Comparison of ENCODE assay signal across 20 cellular contexts in genomic region chr1:7409278-7409677, GRCh38.
DNase-seq lines count a peak whose midpoint lies in the region; ATAC-seq, FAIRE-seq and TF ChIP-seq lines count a peak whose summit lies in the region.
"Had no signal": no experiment of that assay in that cellular context is flagged by ENCODE, and none has a peak within 500 bp of the region (broad histone marks: within the 10 kb centered on the region; RNA-seq: fewer than 3 reads in every experiment).

No MANE protein-coding gene starts in this region.

- H3K27me3 ChIP-seq in colonic mucosa (no peaks in the 10 kb centered on the region), neuronal stem cell (ENCODE audit: control insufficient read depth in 3 of 3, insufficient read depth in 3 of 3, low read depth in 1 of 3, low read length in 3 of 3) (no peaks in the 10 kb centered on the region), vagina (no peaks in the 10 kb centered on the region), HepG2 (ENCODE audit: control insufficient read depth in 1 of 2, insufficient read depth in 2 of 2, low read length in 2 of 2) (peaks cover 0 to 2% of the 10 kb centered on the region in 2 experiments; a peak in 1 of 5 replicates)
- H3K27me3 ChIP-seq: gastroesophageal sphincter, right lobe of liver had no signal

- ATAC-seq in HG03135 (IDR thresholded peaks at IDR 0.05; ENCODE audit: unreplicated experiment): no peak
- ATAC-seq in HepG2: no peak
- ATAC-seq: gastroesophageal sphincter had no signal

- no peak for TF ChIP-seq POLR2A in vagina (IDR thresholded peaks at IDR 0.05)
- no peak for TF ChIP-seq POLR2A in HepG2 (IDR thresholded peaks at IDR 0.05; ENCODE audit: insufficient read depth in 1 of 2, low read depth in 2 of 2, low read length in 2 of 2)

- H3K4me2 ChIP-seq in neuronal stem cell (ENCODE audit: insufficient read depth, low read length, poor library complexity, severe bottlenecking): no peak overlapping the region
- no peak overlapping the region for H3K4me2 ChIP-seq in HepG2 (ENCODE audit: low read depth, low read length)

- no peaks in the 10 kb centered on the region for H4K20me1 ChIP-seq in HepG2 (ENCODE audit: insufficient read depth, low read length)

- H3K9me3 ChIP-seq in colonic mucosa: no peaks in the 10 kb centered on the region
- H3K9me3 ChIP-seq in neuronal stem cell (replicated peaks in 1 of 2; ENCODE audit: control insufficient read depth in 2 of 2, insufficient read depth in 1 of 2, low read depth in 1 of 2, low read length in 2 of 2): peaks cover 0 to 1% of the 10 kb centered on the region in 2 donors
- H3K9me3 ChIP-seq in vagina: no peaks in the 10 kb centered on the region
- H3K9me3 ChIP-seq in HepG2 (ENCODE audit: low read length): no peaks in the 10 kb centered on the region
- H3K9me3 ChIP-seq: gastroesophageal sphincter, left ventricle myocardium inferior, right lobe of liver had no signal

- BruUV-seq in HepG2 (replicated peaks; lab: Mats Ljungman, UMichigan): no TSS peak

- no peak overlapping the region for H4K8ac ChIP-seq in neuronal stem cell (ENCODE audit: low read depth, low read length)

- H3K14ac ChIP-seq in neuronal stem cell (ENCODE audit: low read length): no peak overlapping the region

- no peaks in the 10 kb centered on the region for H3K9me3 Mint-ChIP-seq in activated T-cell treated with anti-CD3 and anti-CD28 coated beads, Interleukin-2, amount 50 U/mL, for 24 hours
- H3K9me3 Mint-ChIP-seq: IgD-negative memory B cell had no signal

- no peak overlapping the region for H3K23ac ChIP-seq in neuronal stem cell (ENCODE audit: low read depth, low read length, poor library complexity)

- H3K27ac Mint-ChIP-seq in activated T-cell treated with anti-CD3 and anti-CD28 coated beads, Interleukin-2, amount 50 U/mL, for 24 hours: no peak overlapping the region

- H2BK15ac ChIP-seq in neuronal stem cell (ENCODE audit: low read length): no peak overlapping the region

- no CpG with 5 or more reads among the region's 8 CpGs for WGBS in neuronal stem cell (ENCODE audit: extremely low coverage in 2 of 2, insufficient read length in 2 of 2, insufficient replicate concordance in 1 of 2), 2 donors
- 10% methylated on average over 2 of the region's 8 CpGs for WGBS in HepG2 (ENCODE audit: low lambda C conversion rate)

- H3K4me3 Mint-ChIP-seq in activated T-cell treated with anti-CD3 and anti-CD28 coated beads, Interleukin-2, amount 50 U/mL, for 24 hours: no peak overlapping the region
- H3K4me3 Mint-ChIP-seq: IgD-negative memory B cell had no signal

- no peak for TF ChIP-seq RAD21 in HepG2 (CRISPR knock-in tag; IDR thresholded peaks at IDR 0.05)

- no peak for TF ChIP-seq EP300 in HepG2 (IDR thresholded peaks at IDR 0.05; ENCODE audit: low read depth in 2 of 2, low read length in 2 of 2)
- no peak for TF ChIP-seq EP300 in HepG2 (CRISPR knock-in tag; IDR thresholded peaks at IDR 0.05; ENCODE audit: borderline replicate concordance)

- H3K4me1 Mint-ChIP-seq in activated T-cell treated with anti-CD3 and anti-CD28 coated beads, Interleukin-2, amount 50 U/mL, for 24 hours (ENCODE audit: low read depth): no peaks in the 10 kb centered on the region
- H3K4me1 Mint-ChIP-seq: IgD-negative memory B cell had no signal

- CTCF ChIA-PET in HepG2 (lab: Yijun Ruan, JAX; ENCODE audit: low intra/inter-chr PET ratio, low total read pairs): no interaction called here

- H2AK5ac ChIP-seq in neuronal stem cell (ENCODE audit: low read depth, low read length): peak overlapping the region; percentile 78

- peak overlapping the region; percentile 45 for H3K18ac ChIP-seq in neuronal stem cell (ENCODE audit: low read length)

- no peak for FAIRE-seq in HepG2 (lab: Jason Lieb, UNC)
- FAIRE-seq: bronchial epithelial cell had no signal

- no peak overlapping the region for H3K4me3 ChIP-seq in colonic mucosa
- no peak overlapping the region for H3K4me3 ChIP-seq in neuronal stem cell (ENCODE audit: low read length in 2 of 2)
- no peak overlapping the region for H3K4me3 ChIP-seq in vagina
- H3K4me3 ChIP-seq in HepG2 (replicated peaks in 1 of 3; ENCODE audit: insufficient read depth in 1 of 3, low read depth in 2 of 3, low read length in 3 of 3): no peak overlapping the region
- H3K4me3 ChIP-seq: gastroesophageal sphincter, left ventricle myocardium inferior, right lobe of liver had no signal

- no peaks in the 10 kb centered on the region for H3K36me3 Mint-ChIP-seq in activated T-cell treated with anti-CD3 and anti-CD28 coated beads, Interleukin-2, amount 50 U/mL, for 24 hours (ENCODE audit: low read depth)
- H3K36me3 Mint-ChIP-seq: IgD-negative memory B cell had no signal

- H3K27ac ChIP-seq in colonic mucosa: no peak overlapping the region
- no peak overlapping the region for H3K27ac ChIP-seq in neuronal stem cell (replicated peaks; ENCODE audit: low read length)
- H3K27ac ChIP-seq in vagina: no peak overlapping the region
- no peak overlapping the region for H3K27ac ChIP-seq in HepG2 (ENCODE audit: extremely low read length, insufficient read depth, low read length)
- H3K27ac ChIP-seq: C4-2B, gastroesophageal sphincter, HL-60, left ventricle myocardium inferior, right lobe of liver had no signal

- no peak overlapping the region for H3K4ac ChIP-seq in neuronal stem cell (ENCODE audit: low read length)

- no peak overlapping the region for H4K91ac ChIP-seq in neuronal stem cell (ENCODE audit: low read depth, low read length, poor library complexity)

- H2BK12ac ChIP-seq in neuronal stem cell (ENCODE audit: low read length): no peak overlapping the region

- DNase-seq in activated T-cell treated with anti-CD3 and anti-CD28 coated beads, Interleukin-2, amount 50 U/mL, for 24 hours: peak; percentile 14
- no peak for DNase-seq in activated T-cell treated with anti-CD3 and anti-CD28 coated beads, Interleukin-2, amount 50 U/mL, for 48 hours
- DNase-seq in colonic mucosa (peak; percentile 10), neuronal stem cell (ENCODE audit: low spot score) (no peak), vagina (ENCODE audit: extremely low spot score in 2 of 2) (peak; percentile 56 to 84), HepG2 (ENCODE audit: low spot score) (no peak)
- DNase-seq in stimulated activated CD4-positive, alpha-beta T cell treated with anti-CD3 and anti-CD28 coated beads, Interleukin-4, amount 100 ng/mL, for 4 hours: no peak
- DNase-seq: left ventricle myocardium inferior; MM.1S; NCI-H1436 treated with DMSO at 0.1 percent for 48 hours; occipital lobe; SIG-M5; stimulated activated naive CD8-positive, alpha-beta T cell treated with anti-CD3 and anti-CD28 coated beads, Interleukin-15, Interleukin-2, amounts not matched to agents 100 U/mL and 50 U/mL, for 24 hours had no signal

- H2BK5ac ChIP-seq in neuronal stem cell (ENCODE audit: low read length): peak overlapping the region; percentile 39

- no peaks in the 10 kb centered on the region for H3K79me2 ChIP-seq in HepG2 (ENCODE audit: insufficient read depth, low read length)

- peaks cover under 1% of the 10 kb centered on the region for H3K27me3 Mint-ChIP-seq in activated T-cell treated with anti-CD3 and anti-CD28 coated beads, Interleukin-2, amount 50 U/mL, for 24 hours

- H3K9ac ChIP-seq in colonic mucosa (ENCODE audit: low read depth in 2 of 2, low read length in 2 of 2): no peak overlapping the region
- H3K9ac ChIP-seq in neuronal stem cell (ENCODE audit: low read depth, low read length, poor library complexity): no peak overlapping the region
- H3K9ac ChIP-seq in HepG2 (ENCODE audit: insufficient read depth, low read depth, low read length): no peak overlapping the region

- POLR2A ChIA-PET in HepG2 (lab: Yijun Ruan, JAX): no interaction called here

- H2BK120ac ChIP-seq in neuronal stem cell (ENCODE audit: low read depth, low read length): no peak overlapping the region

- H3K79me1 ChIP-seq in neuronal stem cell (ENCODE audit: low read depth, low read length): peaks cover 2% of the 10 kb centered on the region

- intact Hi-C loops in colonic mucosa (cut with DNase I): no loop called here
- intact Hi-C loops in vagina (cut with DNase I): no loop called here
- intact Hi-C loops in HepG2 (cut with micrococcal nuclease; ENCODE audit: unreplicated experiment): no loop called here

- H3K36me3 ChIP-seq in colonic mucosa (no peaks in the 10 kb centered on the region), neuronal stem cell (replicated peaks in 1 of 2; ENCODE audit: control insufficient read depth in 2 of 2, insufficient read depth in 2 of 2, low read length in 2 of 2) (no peaks in the 10 kb centered on the region), vagina (no peaks in the 10 kb centered on the region), HepG2 (replicated peaks in 1 of 2; ENCODE audit: control insufficient read depth in 1 of 2, insufficient read depth in 2 of 2, low read length in 2 of 2) (no peaks in the 10 kb centered on the region)
- H3K36me3 ChIP-seq: gastroesophageal sphincter, left ventricle myocardium inferior, right lobe of liver had no signal

- H2AFZ ChIP-seq in neuronal stem cell (ENCODE audit: low read length) (no peak overlapping the region), HepG2 (ENCODE audit: low read length) (no peak overlapping the region)

- H3K4me1 ChIP-seq in colonic mucosa: no peaks in the 10 kb centered on the region
- H3K4me1 ChIP-seq in neuronal stem cell (ENCODE audit: control insufficient read depth in 2 of 2, insufficient read depth in 1 of 2, low read depth in 1 of 2, low read length in 2 of 2): peaks cover 0 to 2% of the 10 kb centered on the region in 2 donors
- no peaks in the 10 kb centered on the region for H3K4me1 ChIP-seq in vagina
- H3K4me1 ChIP-seq in HepG2 (ENCODE audit: insufficient read depth, low read length): no peaks in the 10 kb centered on the region
- H3K4me1 ChIP-seq: gastroesophageal sphincter, left ventricle myocardium inferior, right lobe of liver had no signal

- in situ Hi-C loops in HepG2 (cut with HindIII; ENCODE audit: extremely low pct_ligation_motif_present, low pct_unique_long_range_greater_than_20kb): no loop called here

- TF ChIP-seq CTCF in colonic mucosa (IDR thresholded peaks at IDR 0.05): no peak
- TF ChIP-seq CTCF in vagina (IDR thresholded peaks at IDR 0.05): no peak
- TF ChIP-seq CTCF in HepG2 (CRISPR knock-in tag; IDR thresholded peaks at IDR 0.05): no peak

TF ChIP-seq in HepG2, 621 proteins besides CTCF, POLR2A, EP300 and RAD21 (continues in another document):
- no peak for TF ChIP-seq RCOR2 (CRISPR knock-in tag; IDR thresholded peaks at IDR 0.05)
- no peak for TF ChIP-seq ZNF7 (CRISPR knock-in tag; IDR thresholded peaks at IDR 0.05)
- TF ChIP-seq ZNF253 (CRISPR knock-in tag; IDR thresholded peaks at IDR 0.05; ENCODE audit: borderline replicate concordance): no peak
- no peak for TF ChIP-seq FOXK2 (IDR thresholded peaks at IDR 0.05)
- no peak for TF ChIP-seq POLR2G (IDR thresholded peaks at IDR 0.05; ENCODE audit: low read depth, low read length)
- TF ChIP-seq CENPBD1 (CRISPR knock-in tag; IDR thresholded peaks at IDR 0.05; ENCODE audit: borderline replicate concordance, low read depth): no peak
- no peak for TF ChIP-seq ZZZ3 (CRISPR knock-in tag; IDR thresholded peaks at IDR 0.05; ENCODE audit: borderline replicate concordance)

Comparison
In these comparisons a context has a peak if more than half of its experiments do, and no peak if none do; other contexts are left out.
1. DNase-seq: peak in activated T-cell treated with anti-CD3 and anti-CD28 coated beads, Interleukin-2, amount 50 U/mL, for 24 hours (single experiment), colonic mucosa (single experiment) and vagina (2 of 2); none in activated T-cell treated with anti-CD3 and anti-CD28 coated beads, Interleukin-2, amount 50 U/mL, for 48 hours (0 of 2), neuronal stem cell (single experiment), HepG2 (single experiment) and stimulated activated CD4-positive, alpha-beta T cell treated with anti-CD3 and anti-CD28 coated beads, Interleukin-4, amount 100 ng/mL, for 4 hours (0 of 2).